Comparison of ENCODE assay signal across 1 cellular context in the genomic region with DNA sequence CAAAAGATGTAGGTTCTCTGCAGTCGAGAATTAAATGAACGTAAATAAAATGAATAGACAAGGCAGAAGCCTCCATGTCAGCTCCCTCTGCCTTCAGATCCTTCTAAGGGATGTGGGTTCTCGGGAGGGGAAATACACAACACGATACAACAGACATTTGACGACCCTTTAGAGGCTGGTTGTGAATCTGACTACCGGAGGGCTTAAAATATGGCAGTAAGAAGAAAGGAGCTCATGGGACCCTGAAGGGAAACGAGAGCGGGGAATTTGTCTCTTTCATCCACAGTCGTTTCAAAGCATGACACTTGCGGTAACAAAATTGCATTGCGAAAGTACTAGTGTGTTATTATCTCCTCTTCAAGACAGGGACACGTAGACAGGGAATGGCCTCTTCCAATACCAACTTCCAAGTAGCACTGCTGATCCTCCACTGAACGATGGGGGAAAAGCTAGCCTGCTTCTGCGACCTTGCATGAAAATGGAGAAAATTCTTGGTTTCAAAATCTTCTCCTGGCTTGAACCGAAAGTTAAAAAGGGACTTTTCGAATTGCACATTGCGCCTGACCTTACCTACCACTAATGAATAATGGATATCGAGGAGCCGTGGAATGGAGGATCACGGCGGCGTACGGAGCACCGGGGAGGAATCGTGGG.
A peak's percentile ranks its signal among the peaks of the same experiment; 100 is the strongest.
TF ChIP-seq lines count a peak whose summit lies in the region.

No MANE protein-coding gene starts in this region.

TF ChIP-seq in K562, 482 proteins besides CTCF, POLR2A, EP300 and RAD21 (continued from another document):
- TF ChIP-seq ZNF445 (CRISPR knock-in tag; IDR thresholded peaks at IDR 0.05; ENCODE audit: low read depth) (no peak), ZFPM2 (CRISPR knock-in tag; IDR thresholded peaks at IDR 0.05) (no peak)
- TF ChIP-seq, protein P1, sequence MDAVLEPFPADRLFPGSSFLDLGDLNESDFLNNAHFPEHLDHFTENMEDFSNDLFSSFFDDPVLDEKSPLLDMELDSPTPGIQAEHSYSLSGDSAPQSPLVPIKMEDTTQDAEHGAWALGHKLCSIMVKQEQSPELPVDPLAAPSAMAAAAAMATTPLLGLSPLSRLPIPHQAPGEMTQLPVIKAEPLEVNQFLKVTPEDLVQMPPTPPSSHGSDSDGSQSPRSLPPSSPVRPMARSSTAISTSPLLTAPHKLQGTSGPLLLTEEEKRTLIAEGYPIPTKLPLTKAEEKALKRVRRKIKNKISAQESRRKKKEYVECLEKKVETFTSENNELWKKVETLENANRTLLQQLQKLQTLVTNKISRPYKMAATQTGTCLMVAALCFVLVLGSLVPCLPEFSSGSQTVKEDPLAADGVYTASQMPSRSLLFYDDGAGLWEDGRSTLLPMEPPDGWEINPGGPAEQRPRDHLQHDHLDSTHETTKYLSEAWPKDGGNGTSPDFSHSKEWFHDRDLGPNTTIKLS (IDR thresholded peaks at IDR 0.05; ENCODE audit: borderline replicate concordance, low read depth): peak; percentile 31; the same call in 1 of the 2 replicates
